Comparison of ENCODE assay signal across 1 cellular context in the genomic region with DNA sequence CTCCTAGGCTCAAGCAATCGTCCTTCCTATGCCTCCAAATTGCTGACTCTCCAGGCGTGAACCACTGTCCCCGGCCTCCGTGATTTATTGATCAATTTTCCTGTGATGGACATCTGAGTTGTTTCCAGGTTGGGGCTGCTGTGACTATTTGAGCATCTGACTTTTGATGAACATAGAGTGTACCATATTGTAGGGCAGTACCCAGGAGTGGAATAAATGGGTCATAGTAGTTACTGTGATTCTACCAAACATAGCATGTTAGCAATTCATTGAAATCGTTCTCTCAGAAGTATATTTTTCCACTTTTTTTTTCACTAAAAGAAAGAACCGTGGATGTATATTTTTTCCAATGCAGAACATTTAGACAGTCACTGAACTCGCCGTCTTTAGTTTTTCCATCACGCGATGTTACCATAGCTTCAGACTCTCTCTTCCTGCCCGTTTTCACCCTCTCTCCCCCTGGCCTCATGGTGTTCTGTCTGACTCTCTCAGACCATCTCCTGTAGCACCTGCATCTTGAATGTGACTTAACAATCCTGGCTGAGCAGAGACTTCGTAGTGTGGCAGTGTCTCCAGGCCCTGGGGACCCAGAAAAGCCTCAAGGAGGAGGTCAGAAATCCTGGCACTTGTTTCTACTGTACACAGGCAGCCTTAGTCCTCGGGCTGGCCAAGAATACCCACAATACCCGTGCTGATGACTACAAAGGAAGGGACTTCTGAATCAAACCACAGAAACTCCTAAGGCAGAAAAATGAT.
TF ChIP-seq lines count a peak whose summit lies in the region.

No MANE protein-coding gene starts in this region.

TF ChIP-seq in GM23338, 12 proteins besides CTCF, POLR2A, EP300 and RAD21:
- TF ChIP-seq CREB1 (CRISPR knock-in tag; IDR thresholded peaks at IDR 0.05; ENCODE audit: low read depth) (no peak), EZH2phosphoT487 (IDR thresholded peaks at IDR 0.05; ENCODE audit: unreplicated experiment) (no peak), POLR2AphosphoS5 (IDR thresholded peaks at IDR 0.05; ENCODE audit: low read depth) (no peak), EZH2 (IDR thresholded peaks at IDR 0.05; ENCODE audit: low read depth, unreplicated experiment) (no peak), JUNB (IDR thresholded peaks at IDR 0.05; ENCODE audit: unreplicated experiment) (no peak), ZNF114 (CRISPR knock-in tag; IDR thresholded peaks at IDR 0.05) (no peak), NANOG (IDR thresholded peaks at IDR 0.05; ENCODE audit: borderline replicate concordance) (no peak), ZNF331 (CRISPR knock-in tag; IDR thresholded peaks at IDR 0.05; ENCODE audit: low read depth) (no peak), STAT1 (IDR thresholded peaks at IDR 0.05; ENCODE audit: unreplicated experiment) (no peak)
- TF ChIP-seq, protein P1, sequence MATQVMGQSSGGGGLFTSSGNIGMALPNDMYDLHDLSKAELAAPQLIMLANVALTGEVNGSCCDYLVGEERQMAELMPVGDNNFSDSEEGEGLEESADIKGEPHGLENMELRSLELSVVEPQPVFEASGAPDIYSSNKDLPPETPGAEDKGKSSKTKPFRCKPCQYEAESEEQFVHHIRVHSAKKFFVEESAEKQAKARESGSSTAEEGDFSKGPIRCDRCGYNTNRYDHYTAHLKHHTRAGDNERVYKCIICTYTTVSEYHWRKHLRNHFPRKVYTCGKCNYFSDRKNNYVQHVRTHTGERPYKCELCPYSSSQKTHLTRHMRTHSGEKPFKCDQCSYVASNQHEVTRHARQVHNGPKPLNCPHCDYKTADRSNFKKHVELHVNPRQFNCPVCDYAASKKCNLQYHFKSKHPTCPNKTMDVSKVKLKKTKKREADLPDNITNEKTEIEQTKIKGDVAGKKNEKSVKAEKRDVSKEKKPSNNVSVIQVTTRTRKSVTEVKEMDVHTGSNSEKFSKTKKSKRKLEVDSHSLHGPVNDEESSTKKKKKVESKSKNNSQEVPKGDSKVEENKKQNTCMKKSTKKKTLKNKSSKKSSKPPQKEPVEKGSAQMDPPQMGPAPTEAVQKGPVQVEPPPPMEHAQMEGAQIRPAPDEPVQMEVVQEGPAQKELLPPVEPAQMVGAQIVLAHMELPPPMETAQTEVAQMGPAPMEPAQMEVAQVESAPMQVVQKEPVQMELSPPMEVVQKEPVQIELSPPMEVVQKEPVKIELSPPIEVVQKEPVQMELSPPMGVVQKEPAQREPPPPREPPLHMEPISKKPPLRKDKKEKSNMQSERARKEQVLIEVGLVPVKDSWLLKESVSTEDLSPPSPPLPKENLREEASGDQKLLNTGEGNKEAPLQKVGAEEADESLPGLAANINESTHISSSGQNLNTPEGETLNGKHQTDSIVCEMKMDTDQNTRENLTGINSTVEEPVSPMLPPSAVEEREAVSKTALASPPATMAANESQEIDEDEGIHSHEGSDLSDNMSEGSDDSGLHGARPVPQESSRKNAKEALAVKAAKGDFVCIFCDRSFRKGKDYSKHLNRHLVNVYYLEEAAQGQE (IDR thresholded peaks at IDR 0.05; ENCODE audit: unreplicated experiment), result no peak
- TF ChIP-seq, protein P2, sequence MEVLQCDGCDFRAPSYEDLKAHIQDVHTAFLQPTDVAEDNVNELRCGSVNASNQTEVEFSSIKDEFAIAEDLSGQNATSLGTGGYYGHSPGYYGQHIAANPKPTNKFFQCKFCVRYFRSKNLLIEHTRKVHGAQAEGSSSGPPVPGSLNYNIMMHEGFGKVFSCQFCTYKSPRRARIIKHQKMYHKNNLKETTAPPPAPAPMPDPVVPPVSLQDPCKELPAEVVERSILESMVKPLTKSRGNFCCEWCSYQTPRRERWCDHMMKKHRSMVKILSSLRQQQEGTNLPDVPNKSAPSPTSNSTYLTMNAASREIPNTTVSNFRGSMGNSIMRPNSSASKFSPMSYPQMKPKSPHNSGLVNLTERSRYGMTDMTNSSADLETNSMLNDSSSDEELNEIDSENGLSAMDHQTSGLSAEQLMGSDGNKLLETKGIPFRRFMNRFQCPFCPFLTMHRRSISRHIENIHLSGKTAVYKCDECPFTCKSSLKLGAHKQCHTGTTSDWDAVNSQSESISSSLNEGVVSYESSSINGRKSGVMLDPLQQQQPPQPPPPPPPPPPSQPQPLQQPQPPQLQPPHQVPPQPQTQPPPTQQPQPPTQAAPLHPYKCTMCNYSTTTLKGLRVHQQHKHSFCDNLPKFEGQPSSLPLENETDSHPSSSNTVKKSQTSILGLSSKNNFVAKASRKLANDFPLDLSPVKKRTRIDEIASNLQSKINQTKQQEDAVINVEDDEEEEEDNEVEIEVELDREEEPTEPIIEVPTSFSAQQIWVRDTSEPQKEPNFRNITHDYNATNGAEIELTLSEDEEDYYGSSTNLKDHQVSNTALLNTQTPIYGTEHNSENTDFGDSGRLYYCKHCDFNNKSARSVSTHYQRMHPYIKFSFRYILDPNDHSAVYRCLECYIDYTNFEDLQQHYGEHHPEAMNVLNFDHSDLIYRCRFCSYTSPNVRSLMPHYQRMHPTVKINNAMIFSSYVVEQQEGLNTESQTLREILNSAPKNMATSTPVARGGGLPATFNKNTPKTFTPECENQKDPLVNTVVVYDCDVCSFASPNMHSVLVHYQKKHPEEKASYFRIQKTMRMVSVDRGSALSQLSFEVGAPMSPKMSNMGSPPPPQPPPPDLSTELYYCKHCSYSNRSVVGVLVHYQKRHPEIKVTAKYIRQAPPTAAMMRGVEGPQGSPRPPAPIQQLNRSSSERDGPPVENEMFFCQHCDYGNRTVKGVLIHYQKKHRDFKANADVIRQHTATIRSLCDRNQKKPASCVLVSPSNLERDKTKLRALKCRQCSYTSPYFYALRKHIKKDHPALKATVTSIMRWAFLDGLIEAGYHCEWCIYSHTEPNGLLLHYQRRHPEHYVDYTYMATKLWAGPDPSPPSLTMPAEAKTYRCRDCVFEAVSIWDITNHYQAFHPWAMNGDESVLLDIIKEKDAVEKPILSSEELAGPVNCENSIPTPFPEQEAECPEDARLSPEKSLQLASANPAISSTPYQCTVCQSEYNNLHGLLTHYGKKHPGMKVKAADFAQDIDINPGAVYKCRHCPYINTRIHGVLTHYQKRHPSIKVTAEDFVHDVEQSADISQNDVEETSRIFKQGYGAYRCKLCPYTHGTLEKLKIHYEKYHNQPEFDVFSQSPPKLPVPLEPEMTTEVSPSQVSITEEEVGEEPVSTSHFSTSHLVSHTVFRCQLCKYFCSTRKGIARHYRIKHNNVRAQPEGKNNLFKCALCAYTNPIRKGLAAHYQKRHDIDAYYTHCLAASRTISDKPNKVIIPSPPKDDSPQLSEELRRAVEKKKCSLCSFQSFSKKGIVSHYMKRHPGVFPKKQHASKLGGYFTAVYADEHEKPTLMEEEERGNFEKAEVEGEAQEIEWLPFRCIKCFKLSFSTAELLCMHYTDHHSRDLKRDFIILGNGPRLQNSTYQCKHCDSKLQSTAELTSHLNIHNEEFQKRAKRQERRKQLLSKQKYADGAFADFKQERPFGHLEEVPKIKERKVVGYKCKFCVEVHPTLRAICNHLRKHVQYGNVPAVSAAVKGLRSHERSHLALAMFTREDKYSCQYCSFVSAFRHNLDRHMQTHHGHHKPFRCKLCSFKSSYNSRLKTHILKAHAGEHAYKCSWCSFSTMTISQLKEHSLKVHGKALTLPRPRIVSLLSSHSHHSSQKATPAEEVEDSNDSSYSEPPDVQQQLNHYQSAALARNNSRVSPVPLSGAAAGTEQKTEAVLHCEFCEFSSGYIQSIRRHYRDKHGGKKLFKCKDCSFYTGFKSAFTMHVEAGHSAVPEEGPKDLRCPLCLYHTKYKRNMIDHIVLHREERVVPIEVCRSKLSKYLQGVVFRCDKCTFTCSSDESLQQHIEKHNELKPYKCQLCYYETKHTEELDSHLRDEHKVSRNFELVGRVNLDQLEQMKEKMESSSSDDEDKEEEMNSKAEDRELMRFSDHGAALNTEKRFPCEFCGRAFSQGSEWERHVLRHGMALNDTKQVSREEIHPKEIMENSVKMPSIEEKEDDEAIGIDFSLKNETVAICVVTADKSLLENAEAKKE (CRISPR knock-in tag; IDR thresholded peaks at IDR 0.05), result no peak
- TF ChIP-seq, protein P3, sequence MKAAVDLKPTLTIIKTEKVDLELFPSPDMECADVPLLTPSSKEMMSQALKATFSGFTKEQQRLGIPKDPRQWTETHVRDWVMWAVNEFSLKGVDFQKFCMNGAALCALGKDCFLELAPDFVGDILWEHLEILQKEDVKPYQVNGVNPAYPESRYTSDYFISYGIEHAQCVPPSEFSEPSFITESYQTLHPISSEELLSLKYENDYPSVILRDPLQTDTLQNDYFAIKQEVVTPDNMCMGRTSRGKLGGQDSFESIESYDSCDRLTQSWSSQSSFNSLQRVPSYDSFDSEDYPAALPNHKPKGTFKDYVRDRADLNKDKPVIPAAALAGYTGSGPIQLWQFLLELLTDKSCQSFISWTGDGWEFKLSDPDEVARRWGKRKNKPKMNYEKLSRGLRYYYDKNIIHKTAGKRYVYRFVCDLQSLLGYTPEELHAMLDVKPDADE (IDR thresholded peaks at IDR 0.05), result no peak
